ENCODE assay signal across 18 cellular contexts in genomic region chr4:139472761-139473335, GRCh38.
"Had no signal": no experiment of that assay in that cellular context is flagged by ENCODE, and none has a peak within 500 bp of the region (broad histone marks: within the 10 kb centered on the region; RNA-seq: fewer than 3 reads in every experiment).

No MANE protein-coding gene starts in this region.

- H3K9me3 ChIP-seq: gastroesophageal sphincter, sigmoid colon, thoracic aorta had no signal

- H3K27me3 Mint-ChIP-seq: dendritic cell treated with granulocyte-macrophage colony-stimulating factor and Interleukin-4, amounts not matched to agents 40 ng/mL and 50 ng/mL, for 4 days; naive thymus-derived CD8-positive, alpha-beta T cell had no signal

- ATAC-seq: gastroesophageal sphincter; left lobe of liver; naive thymus-derived CD8-positive, alpha-beta T cell had no signal

- H3K4me3 ChIP-seq: esophagus squamous epithelium, gastroesophageal sphincter, sigmoid colon, stomach, thoracic aorta, transverse colon had no signal

- H3K27me3 ChIP-seq: esophagus squamous epithelium, gastroesophageal sphincter, sigmoid colon, stomach, transverse colon had no signal

- H3K4me3 Mint-ChIP-seq: dendritic cell treated with granulocyte-macrophage colony-stimulating factor and Interleukin-4, amounts not matched to agents 40 ng/mL and 50 ng/mL, for 4 days; naive thymus-derived CD8-positive, alpha-beta T cell had no signal

- FAIRE-seq: small intestine had no signal

- H3K27ac Mint-ChIP-seq: dendritic cell treated with granulocyte-macrophage colony-stimulating factor and Interleukin-4, amounts not matched to agents 40 ng/mL and 50 ng/mL, for 4 days; naive thymus-derived CD8-positive, alpha-beta T cell had no signal

- H3K27ac ChIP-seq: esophagus squamous epithelium, gastroesophageal sphincter, sigmoid colon, stomach, thoracic aorta, transverse colon had no signal

- DNase-seq: esophagus squamous epithelium; foreskin fibroblast; glutamatergic neuron; islet precursor cell; mammary epithelial cell; naive thymus-derived CD8-positive, alpha-beta T cell; posterior cingulate gyrus; sigmoid colon; small intestine; stimulated activated CD4-positive, alpha-beta T cell treated with anti-CD3 and anti-CD28 coated beads, Interleukin-12 subunit alpha, Interleukin-12 subunit beta, amount 100 ng/mL, for 4 hours; stimulated activated naive CD4-positive, alpha-beta T cell; stomach; substantia nigra; transverse colon had no signal
